In genomic region chr2:32168513-32168912, GRCh38 we compare ENCODE assay signal across 11 cellular contexts. TPM values are rescaled to one million over a fixed set of nuclear protein-coding genes. Genes with fewer than 3 reads are reported as not detected.
DNase-seq lines count a peak whose midpoint lies in the region; ATAC-seq and TF ChIP-seq lines count a peak whose summit lies in the region.
"Had no signal": no experiment of that assay in that cellular context is flagged by ENCODE, and none has a peak within 500 bp of the region (broad histone marks: within the 10 kb centered on the region; RNA-seq: fewer than 3 reads in every experiment).

No MANE protein-coding gene starts in this region.

- no peak for TF ChIP-seq POLR2A in transverse colon (IDR thresholded peaks at IDR 0.05)

- no peak for TF ChIP-seq CTCF in transverse colon (IDR thresholded peaks at IDR 0.05)

- DNase-seq in kidney glomerular epithelial cell (lab: John Stamatoyannopoulos, UW) (peak; percentile 4), SW480 (ENCODE audit: low spot score) (no peak), transverse colon (no peak), H7 (no peak), ecto neural progenitor cell (ENCODE audit: low spot score) (no peak)
- DNase-seq: NCI-H187; PC-3; stimulated activated CD4-positive, alpha-beta T cell treated with anti-CD3 and anti-CD28 coated beads, Interleukin-4, amount 100 ng/mL, for 1 hour had no signal

- no peaks in the 10 kb centered on the region for H3K27me3 ChIP-seq in transverse colon
- H3K27me3 ChIP-seq in H7 (ENCODE audit: control insufficient read depth, insufficient read depth, low read length): no peaks in the 10 kb centered on the region

- no peak overlapping the region for H3K4me3 ChIP-seq in transverse colon
- H3K4me3 ChIP-seq in H7 (ENCODE audit: insufficient read depth, low read depth, low read length): no peak overlapping the region

- H3K4me1 ChIP-seq in transverse colon: peaks cover 0 to 26% (median 7%) of the 10 kb centered on the region in 4 donors

- H3K9me3 ChIP-seq in transverse colon: no peaks in the 10 kb centered on the region

- ATAC-seq in GM18517 (IDR thresholded peaks at IDR 0.05; ENCODE audit: unreplicated experiment): peak; percentile 46
- ATAC-seq in GM21619 (IDR thresholded peaks at IDR 0.05; ENCODE audit: unreplicated experiment): peak; percentile 26
- ATAC-seq in HG03558 (IDR thresholded peaks at IDR 0.05; ENCODE audit: extremely low read depth, unreplicated experiment): peak; percentile 32
- ATAC-seq: PC-3 had no signal

- no peak overlapping the region for H3K27ac ChIP-seq in transverse colon

- 38 to 42% methylated on average over 2 of the region's 2 CpGs for WGBS in transverse colon (ENCODE audit: low coverage in 1 of 2), 2 donors

- no peak for TF ChIP-seq EP300 in transverse colon (IDR thresholded peaks at IDR 0.05; ENCODE audit: low read depth)

- in situ Hi-C loops in transverse colon (cut with MboI; ENCODE audit: low pct_ligation_motif_present in 1 of 4, low pct_unique_long_range_greater_than_20kb in 1 of 4, low sequenced_read_pairs in 3 of 4): loop anchor here in 1 of 4 donors (10.0 kb wide), 1 partner anchor 106 kb away; the partner anchor contains the start of gene YIPF4

- H3K36me3 ChIP-seq in transverse colon (peaks cover 0 to 8% (median 1%) of the 10 kb centered on the region in 4 donors), H7 (replicated peaks; ENCODE audit: control insufficient read depth, insufficient read depth, low read length) (peaks cover 4% of the 10 kb centered on the region)

- intact Hi-C loops in transverse colon (cut with DNase I; ENCODE audit: low total_unique reads): no loop called here

RNA-seq across cellular contexts. Expression of gene SLC30A6, which starts 2.8 kb away (rescaled TPM):
- 10 to 100 TPM in 3 of 4 donors, 1 to 10 TPM in 1; 2.2 to 20.5 (median 17.8) TPM for total RNA-seq in transverse colon
- total RNA-seq in H7 (2014; rRNA removed; shearing (Covaris generic)): 26.2 and 28.1 TPM in 2 replicates
